Comparison of ENCODE assay signal across 14 cellular contexts in the genomic region with DNA sequence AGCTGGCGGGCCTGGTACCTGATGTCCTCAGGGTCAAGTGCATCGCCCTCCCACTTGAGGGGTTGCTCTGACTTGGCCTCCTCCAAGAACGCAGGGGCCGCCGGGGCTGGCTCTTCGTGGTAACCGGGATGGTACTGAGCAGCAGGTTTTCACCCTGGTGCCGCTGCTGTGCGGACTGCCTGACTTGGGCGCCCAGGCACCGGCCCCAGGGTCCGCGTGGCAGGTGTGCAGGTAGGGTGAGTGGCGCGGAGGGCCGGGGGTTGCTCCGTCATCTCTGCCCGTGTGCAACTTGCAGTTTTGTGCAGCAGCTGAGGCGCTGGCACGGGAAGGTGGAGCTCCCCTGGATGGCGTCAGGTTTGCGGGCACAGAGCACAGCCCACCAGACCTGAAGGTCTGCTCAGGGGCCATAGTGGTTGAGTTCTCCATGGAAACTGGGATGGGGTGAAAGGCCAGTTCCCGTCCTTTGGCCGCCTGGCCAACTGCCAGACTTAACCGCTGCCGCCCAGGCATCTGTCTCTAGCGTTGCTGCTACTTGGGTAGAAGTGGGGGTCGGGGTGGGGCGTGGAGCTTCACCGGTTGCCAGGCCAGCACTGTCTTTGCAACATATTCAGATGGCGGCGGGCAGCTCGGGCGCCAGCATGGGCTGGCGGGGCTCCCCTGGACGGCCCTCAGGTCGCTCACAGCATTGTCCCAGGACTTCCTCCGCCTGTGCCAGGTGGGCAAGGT. TPM values are rescaled to one million over a fixed set of nuclear protein-coding genes. Genes with fewer than 3 reads are reported as not detected.
DNase-seq lines count a peak whose midpoint lies in the region; ATAC-seq, FAIRE-seq and TF ChIP-seq lines count a peak whose summit lies in the region.
"Not testable (repeated sequence)": the region's sequence is repeated elsewhere in the genome, so short reads cannot be mapped to it uniquely, and the experiment has no call there.
"Had no signal": no experiment of that assay in that cellular context is flagged by ENCODE, and none has a peak within 500 bp of the region (broad histone marks: within the 10 kb centered on the region; RNA-seq: fewer than 3 reads in every experiment).

No MANE protein-coding gene starts in this region.

- H3K27me3 ChIP-seq in GM23338 (ENCODE audit: insufficient read depth): peaks cover 99% of the 10 kb centered on the region
- peaks cover 66% of the 10 kb centered on the region for H3K27me3 ChIP-seq in suprapubic skin
- not testable (repeated sequence) for H3K27me3 ChIP-seq in aorta (ENCODE audit: control insufficient read depth in 1 of 2, insufficient read depth in 2 of 2, low read length in 1 of 2)

- not testable (repeated sequence) for H4K20me1 ChIP-seq in GM23338 (replicated peaks; ENCODE audit: insufficient read depth)

- not testable (repeated sequence) for H3K36me3 Mint-ChIP-seq in GM23338 (ENCODE audit: low read depth); chondrocyte (ENCODE audit: low read depth); osteocyte (ENCODE audit: unreplicated experiment)

- H3K4me3 Mint-ChIP-seq in GM23338: peak overlapping the region; percentile 77
- H3K4me3 Mint-ChIP-seq in chondrocyte (ENCODE audit: unreplicated experiment); osteocyte (ENCODE audit: unreplicated experiment): not testable (repeated sequence)

- DNase-seq in GM23338 (ENCODE audit: low spot score): not testable (repeated sequence)
- peak; percentile 53 for DNase-seq in NCI-H69 (lab: John Stamatoyannopoulos, UW)
- DNase-seq in chondrocyte (ENCODE audit: low spot score): peak; percentile 84
- DNase-seq in kidney: peak; percentile 69
- DNase-seq in osteocyte (ENCODE audit: extremely low spot score, unreplicated experiment): peak; percentile 82
- peak; percentile 42 for DNase-seq in retina
- peak in 1 of 2 donors; percentile 76 for DNase-seq in suprapubic skin (ENCODE audit: low spot score in 2 of 2)
- peak; percentile 30 to 55 for DNase-seq in aorta

- H3K9me3 Mint-ChIP-seq in GM23338; chondrocyte (ENCODE audit: low read depth); osteocyte (ENCODE audit: unreplicated experiment): not testable (repeated sequence)

- not testable (repeated sequence) for ATAC-seq in GM23338; aorta (ENCODE audit: low FRiP score)

- not testable (repeated sequence) for H3K9ac ChIP-seq in kidney (ENCODE audit: low read length in 2 of 2)

- not testable (repeated sequence) for H3K4me1 ChIP-seq in GM23338 (ENCODE audit: insufficient read depth); kidney (ENCODE audit: control insufficient read depth in 1 of 2, insufficient read depth in 1 of 2, low read depth in 1 of 2, low read length in 2 of 2); aorta (ENCODE audit: control insufficient read depth in 1 of 2, insufficient read depth in 2 of 2, low read length in 2 of 2)
- H3K4me1 ChIP-seq in suprapubic skin: peaks cover 23% of the 10 kb centered on the region

- H3K4me2 ChIP-seq in GM23338: peak overlapping the region; percentile 80; the same call in 1 of the 2 replicates

- 46% methylated on average over 11 of the region's 38 CpGs for WGBS in suprapubic skin
- 29 to 39% methylated on average over 31 to 38 of the region's 38 CpGs for whole genome bisulfite sequencing in aorta, 2 donors

- not testable (repeated sequence) for H3K9me3 ChIP-seq in kidney (ENCODE audit: control insufficient read depth in 1 of 2, low read length in 2 of 2); suprapubic skin; aorta (ENCODE audit: control insufficient read depth, low read length)

- H3K27me3 Mint-ChIP-seq in GM23338 (ENCODE audit: insufficient read depth, low read depth, poor library complexity) (peaks cover 63% of the 10 kb centered on the region), chondrocyte (ENCODE audit: low read depth) (peaks cover 13% of the 10 kb centered on the region)
- not testable (repeated sequence) for H3K27me3 Mint-ChIP-seq in osteocyte (ENCODE audit: unreplicated experiment)

- TF ChIP-seq CTCF in GM23338 (conservative IDR thresholded peaks at IDR 0.05; ENCODE audit: low read depth in 2 of 2); chondrocyte (IDR thresholded peaks at IDR 0.05); kidney (IDR thresholded peaks at IDR 0.05; ENCODE audit: borderline replicate concordance, extremely low read depth, insufficient read depth); osteocyte (IDR thresholded peaks at IDR 0.05); suprapubic skin (IDR thresholded peaks at IDR 0.05): not testable (repeated sequence)

- H3K79me2 ChIP-seq in GM23338 (replicated peaks; ENCODE audit: insufficient read depth): not testable (repeated sequence)

- TF ChIP-seq POLR2A in suprapubic skin (IDR thresholded peaks at IDR 0.05): not testable (repeated sequence)

- H3K36me3 ChIP-seq in GM23338 (ENCODE audit: insufficient read depth); kidney (ENCODE audit: control insufficient read depth in 1 of 2, insufficient read depth in 2 of 2, low read length in 2 of 2); suprapubic skin; aorta (ENCODE audit: control insufficient read depth in 1 of 2, insufficient read depth in 2 of 2, low read length in 1 of 2): not testable (repeated sequence)

- not testable (repeated sequence) for H3F3A ChIP-seq in GM23338 (replicated peaks; ENCODE audit: low read depth)

- H3K4me3 ChIP-seq in GM23338 (peak overlapping the region; percentile 58; the same call in 1 of the 2 replicates), suprapubic skin (peak overlapping the region; percentile 39)
- H3K4me3 ChIP-seq in kidney (ENCODE audit: low read length in 2 of 2); aorta (ENCODE audit: low read length in 2 of 2): not testable (repeated sequence)

- TF ChIP-seq EP300 in suprapubic skin (IDR thresholded peaks at IDR 0.05): not testable (repeated sequence)

- not testable (repeated sequence) for H3K27ac Mint-ChIP-seq in GM23338; chondrocyte (ENCODE audit: unreplicated experiment); osteocyte (ENCODE audit: unreplicated experiment)

- H2AFZ ChIP-seq in GM23338: not testable (repeated sequence)

- FAIRE-seq in kidney (lab: Jason Lieb, UNC): not testable (repeated sequence)

- H3K9me2 ChIP-seq in GM23338 (ENCODE audit: insufficient read depth): not testable (repeated sequence)

- not testable (repeated sequence) for H3K4me1 Mint-ChIP-seq in GM23338; chondrocyte (ENCODE audit: low read depth); osteocyte (ENCODE audit: unreplicated experiment)

- intact Hi-C loops in kidney (cut with DNase I); aorta (cut with DNase I): not testable (repeated sequence)

- not testable (repeated sequence) for H3K27ac ChIP-seq in GM23338 (ENCODE audit: low read depth); kidney (ENCODE audit: low read depth in 2 of 2, low read length in 2 of 2); suprapubic skin; aorta (ENCODE audit: low read depth in 1 of 2, low read length in 2 of 2)

RNA-seq across cellular contexts. Expression of gene TEKT4, which starts 12.9 kb away (rescaled TPM):
- not detected in 2 replicates for total RNA-seq in GM23338 (2014; rRNA removed; shearing (Covaris generic))
- polyA plus RNA-seq in GM23338 (2016; fragmentation: Nextera tagmentation; extraction: Ambion mirVana) (not detected in 2 replicates), kidney (ENCODE audit: insufficient read depth, low read depth, low replicate concordance) (not detected), aorta (not detected)
- total RNA-seq in chondrocyte (not detected in 3 replicates), kidney (0.16 TPM), osteocyte (not detected in 2 replicates), suprapubic skin (not detected), aorta (not detected)
- total RNA-seq: A172; A673; CD4-positive, alpha-beta memory T cell; GM23248; H4 had no signal
- polyA plus RNA-seq: BJ; CD4-positive, alpha-beta memory T cell; GM23248 had no signal
